In genomic region chr12:124083708-124084107, GRCh38 we compare ENCODE assay signal across 26 cellular contexts.
"Had no signal": no experiment of that assay in that cellular context is flagged by ENCODE, and none has a peak within 500 bp of the region (broad histone marks: within the 10 kb centered on the region; RNA-seq: fewer than 3 reads in every experiment).

No MANE protein-coding gene starts in this region.

- H3K36me3 ChIP-seq: brain microvascular endothelial cell, heart left ventricle had no signal

- H3K27ac ChIP-seq: brain microvascular endothelial cell, coronary artery, dorsolateral prefrontal cortex, heart left ventricle had no signal

- H3K4me3 ChIP-seq: coronary artery, dorsolateral prefrontal cortex, heart left ventricle had no signal

- H3K4me1 ChIP-seq: heart left ventricle had no signal

- H3K27me3 ChIP-seq: dorsolateral prefrontal cortex, heart left ventricle had no signal

- ATAC-seq: activated T-cell treated with anti-CD3 and anti-CD28 coated beads, Interleukin-2, amount 50 U/mL, for 4 hours; activated T-helper 17 cell treated with anti-CD3 and anti-CD28 coated beads, Interleukin-2, amount 50 U/mL, for 72 hours; esophagus mucosa; heart left ventricle; WTC11 had no signal

- H3K4me3 Mint-ChIP-seq: activated CD4-positive, alpha-beta memory T cell treated with anti-CD3 and anti-CD28 coated beads, Interleukin-2, amount 10 ng/mL, durations not matched to agents 7 days and 5 days; activated CD4-positive, alpha-beta T cell treated with anti-CD3 and anti-CD28 coated beads, Interleukin-2, amount 10 ng/mL, durations not matched to agents 7 days and 5 days; activated naive CD8-positive, alpha-beta T cell; activated T-cell treated with anti-CD3 and anti-CD28 coated beads, Interleukin-2, amount 50 U/mL, for 4 hours; activated T-helper 17 cell treated with anti-CD3 and anti-CD28 coated beads, Interleukin-2, amount 50 U/mL, for 72 hours; central memory CD8-positive, alpha-beta T cell; dendritic cell treated with granulocyte-macrophage colony-stimulating factor and Interleukin-4, amounts not matched to agents 40 ng/mL and 50 ng/mL, for 4 days; endodermal cell; WTC11 had no signal

- H3K9me3 Mint-ChIP-seq: activated CD4-positive, alpha-beta memory T cell treated with anti-CD3 and anti-CD28 coated beads, Interleukin-2, amount 10 ng/mL, durations not matched to agents 7 days and 5 days; activated CD4-positive, alpha-beta T cell treated with anti-CD3 and anti-CD28 coated beads, Interleukin-2, amount 10 ng/mL, durations not matched to agents 7 days and 5 days; activated T-cell treated with anti-CD3 and anti-CD28 coated beads, Interleukin-2, amount 50 U/mL, for 4 hours; activated T-helper 17 cell treated with anti-CD3 and anti-CD28 coated beads, Interleukin-2, amount 50 U/mL, for 72 hours; central memory CD8-positive, alpha-beta T cell; dendritic cell treated with granulocyte-macrophage colony-stimulating factor and Interleukin-4, amounts not matched to agents 40 ng/mL and 50 ng/mL, for 4 days; endodermal cell; WTC11 had no signal

- H3K27me3 Mint-ChIP-seq: activated CD4-positive, alpha-beta memory T cell treated with anti-CD3 and anti-CD28 coated beads, Interleukin-2, amount 10 ng/mL, durations not matched to agents 7 days and 5 days; activated CD4-positive, alpha-beta T cell treated with anti-CD3 and anti-CD28 coated beads, Interleukin-2, amount 10 ng/mL, durations not matched to agents 7 days and 5 days had no signal

- H3K4me1 Mint-ChIP-seq: activated CD4-positive, alpha-beta memory T cell treated with anti-CD3 and anti-CD28 coated beads, Interleukin-2, amount 10 ng/mL, durations not matched to agents 7 days and 5 days; activated CD4-positive, alpha-beta T cell treated with anti-CD3 and anti-CD28 coated beads, Interleukin-2, amount 10 ng/mL, durations not matched to agents 7 days and 5 days; activated T-helper 17 cell treated with anti-CD3 and anti-CD28 coated beads, Interleukin-2, amount 50 U/mL, for 72 hours; central memory CD8-positive, alpha-beta T cell had no signal

- H3K36me3 Mint-ChIP-seq: activated naive CD8-positive, alpha-beta T cell; WTC11 had no signal

- H3K27ac Mint-ChIP-seq: activated CD4-positive, alpha-beta memory T cell treated with anti-CD3 and anti-CD28 coated beads, Interleukin-2, amount 10 ng/mL, durations not matched to agents 7 days and 5 days; activated CD4-positive, alpha-beta T cell treated with anti-CD3 and anti-CD28 coated beads, Interleukin-2, amount 10 ng/mL, durations not matched to agents 7 days and 5 days; activated naive CD8-positive, alpha-beta T cell; activated T-helper 17 cell treated with anti-CD3 and anti-CD28 coated beads, Interleukin-2, amount 50 U/mL, for 72 hours; dendritic cell treated with granulocyte-macrophage colony-stimulating factor and Interleukin-4, amounts not matched to agents 40 ng/mL and 50 ng/mL, for 4 days; endodermal cell; WTC11 had no signal

- DNase-seq: activated CD4-positive, alpha-beta memory T cell treated with anti-CD3 and anti-CD28 coated beads, Interleukin-2, amount 10 ng/mL, durations not matched to agents 7 days and 5 days; activated CD4-positive, alpha-beta T cell treated with anti-CD3 and anti-CD28 coated beads for 1 hour; activated CD4-positive, alpha-beta T cell treated with anti-CD3 and anti-CD28 coated beads for 4 hours; activated CD4-positive, alpha-beta T cell treated with anti-CD3 and anti-CD28 coated beads, Interleukin-2, amount 10 ng/mL, durations not matched to agents 7 days and 5 days; activated CD4-positive, alpha-beta T cell treated with anti-CD3 and anti-CD28 coated beads, Interleukin-2, amount 50 U/mL, for 4 hours; activated effector memory CD4-positive, alpha-beta T cell treated with Interleukin-2 at 50 U/mL for 16 hours; activated gamma-delta T cell treated with Interleukin-2 at 50 U/mL for 16 hours; activated naive CD4-positive, alpha-beta T cell treated with anti-CD3 and anti-CD28 coated beads, Interleukin-2, amount 50 U/mL, for 16 hours; activated naive CD4-positive, alpha-beta T cell treated with Interleukin-2 at 50 U/mL for 16 hours; activated T-cell treated with anti-CD3 and anti-CD28 coated beads, Interleukin-2, amount 50 U/mL, for 4 hours; amniotic stem cell; anterior cingulate cortex; brain microvascular endothelial cell; dorsolateral prefrontal cortex; effector memory CD4-positive, alpha-beta T cell; endodermal cell; foreskin fibroblast; heart left ventricle; T-helper 2 cell had no signal

- H3K9me3 ChIP-seq: heart left ventricle had no signal
